In the genomic region with DNA sequence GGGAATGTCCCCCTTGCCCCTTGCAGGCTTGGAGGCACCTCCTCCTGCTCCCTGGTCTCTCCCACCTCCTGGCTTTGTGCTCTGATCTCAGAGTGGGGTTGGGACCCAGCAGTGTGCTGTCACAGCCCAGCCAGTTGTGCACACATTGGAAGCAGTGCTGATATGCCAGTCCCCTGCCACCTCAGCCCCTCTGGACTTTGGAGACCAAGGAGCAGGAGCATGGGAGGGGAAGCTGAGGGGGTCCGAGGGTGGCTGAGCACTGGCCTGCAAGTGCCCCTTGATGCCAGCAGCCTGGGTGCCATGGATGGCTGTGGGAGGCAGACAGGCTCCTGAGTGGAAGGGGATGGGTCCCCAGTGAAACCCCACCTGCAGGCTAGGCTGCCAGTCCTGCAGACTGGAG, we compare ENCODE assay signal across 7 cellular contexts.
"Had no signal": no experiment of that assay in that cellular context is flagged by ENCODE, and none has a peak within 500 bp of the region (broad histone marks: within the 10 kb centered on the region; RNA-seq: fewer than 3 reads in every experiment).

No MANE protein-coding gene starts in this region.

- H3K4me3 Mint-ChIP-seq: GM23338, H9, HFFc6 had no signal

- DNase-seq: GM23248, GOT3, H7, H9, HCEC 1CT, HFFc6 had no signal

- H3K27ac Mint-ChIP-seq: GM23338, H9, HFFc6 had no signal

- H3K4me1 Mint-ChIP-seq: GM23338, H9 had no signal
